ENCODE assay signal across 10 cellular contexts in genomic region chr15:90190606-90191343, GRCh38. TPM values are rescaled to one million over a fixed set of nuclear protein-coding genes. Genes with fewer than 3 reads are reported as not detected.
A peak's percentile ranks its signal among the peaks of the same experiment; 100 is the strongest.
DNase-seq lines count a peak whose midpoint lies in the region; ATAC-seq and TF ChIP-seq lines count a peak whose summit lies in the region.
"Had no signal": no experiment of that assay in that cellular context is flagged by ENCODE, and none has a peak within 500 bp of the region (broad histone marks: within the 10 kb centered on the region; RNA-seq: fewer than 3 reads in every experiment).

No MANE protein-coding gene starts in this region.

- no peaks in the 10 kb centered on the region for H3K9me3 Mint-ChIP-seq in activated CD4-positive, alpha-beta T cell treated with anti-CD3 and anti-CD28 coated beads, Interleukin-2, amount 10 ng/mL, durations not matched to agents 7 days and 5 days
- H3K9me3 Mint-ChIP-seq in activated T-helper 1 cell treated with anti-CD3 and anti-CD28 coated beads, Interleukin-12 subunit alpha, Interleukin-12 subunit beta, Interleukin-2, Interleukin-4 antibody, amounts not matched to agents 30 ng/mL and 10 ng/mL and 1 ng/mL, durations not matched to agents 14 hours and 24 hours and 36 hours, result no peaks in the 10 kb centered on the region
- H3K9me3 Mint-ChIP-seq: activated naive CD4-positive, alpha-beta T cell treated with anti-CD3 and anti-CD28 coated beads, Interleukin-2, amount 50 U/mL, for 24 hours; natural killer cell treated with Interleukin-12 subunit alpha and Interleukin-12 subunit beta and Interleukin-15 and Interleukin-18, amount 100 ng/mL, for 72 hours had no signal

- no peaks in the 10 kb centered on the region for H3K27me3 ChIP-seq in esophagus squamous epithelium
- H3K27me3 ChIP-seq in tibial nerve, result no peaks in the 10 kb centered on the region

- peak; percentile 56 for ATAC-seq in HG03565 (IDR thresholded peaks at IDR 0.05; ENCODE audit: unreplicated experiment)

- 18 to 52% methylated on average over 3 to 6 of the region's 10 CpGs for WGBS in esophagus squamous epithelium, 2 donors
- 83 to 94% methylated on average over 5 to 10 of the region's 10 CpGs for WGBS in tibial nerve, 2 donors

- peaks cover 49 to 100% (median 78%) of the 10 kb centered on the region in 3 donors for H3K4me1 ChIP-seq in esophagus squamous epithelium
- H3K4me1 ChIP-seq in tibial nerve, result peaks cover 0 to 87% (median 71%) of the 10 kb centered on the region in 4 donors

- H3K36me3 ChIP-seq in esophagus squamous epithelium, result peaks cover 0 to 14% (median 0%) of the 10 kb centered on the region in 3 donors
- H3K36me3 ChIP-seq in tibial nerve, result peaks cover 0 to 3% (median 0%) of the 10 kb centered on the region in 3 donors

- peak overlapping the region; percentile 32 for H3K27ac Mint-ChIP-seq in activated CD4-positive, alpha-beta T cell treated with anti-CD3 and anti-CD28 coated beads, Interleukin-2, amount 10 ng/mL, durations not matched to agents 7 days and 5 days
- no peak overlapping the region for H3K27ac Mint-ChIP-seq in activated T-helper 1 cell treated with anti-CD3 and anti-CD28 coated beads, Interleukin-12 subunit alpha, Interleukin-12 subunit beta, Interleukin-2, Interleukin-4 antibody, amounts not matched to agents 30 ng/mL and 10 ng/mL and 1 ng/mL, durations not matched to agents 14 hours and 24 hours and 36 hours
- H3K27ac Mint-ChIP-seq: activated naive CD4-positive, alpha-beta T cell treated with anti-CD3 and anti-CD28 coated beads, Interleukin-2, amount 50 U/mL, for 24 hours; natural killer cell treated with Interleukin-12 subunit alpha and Interleukin-12 subunit beta and Interleukin-15 and Interleukin-18, amount 100 ng/mL, for 72 hours had no signal

- H3K4me3 Mint-ChIP-seq in activated CD4-positive, alpha-beta T cell treated with anti-CD3 and anti-CD28 coated beads, Interleukin-2, amount 10 ng/mL, durations not matched to agents 7 days and 5 days, result no peak overlapping the region
- no peak overlapping the region for H3K4me3 Mint-ChIP-seq in activated T-helper 1 cell treated with anti-CD3 and anti-CD28 coated beads, Interleukin-12 subunit alpha, Interleukin-12 subunit beta, Interleukin-2, Interleukin-4 antibody, amounts not matched to agents 30 ng/mL and 10 ng/mL and 1 ng/mL, durations not matched to agents 14 hours and 24 hours and 36 hours
- H3K4me3 Mint-ChIP-seq: natural killer cell treated with Interleukin-12 subunit alpha and Interleukin-12 subunit beta and Interleukin-15 and Interleukin-18, amount 100 ng/mL, for 72 hours had no signal

- POLR2A ChIA-PET in activated CD4-positive, alpha-beta T cell treated with anti-CD3 and anti-CD28 coated beads, Interleukin-2, amount 10 ng/mL, durations not matched to agents 7 days and 5 days (lab: Charles Lee), result interaction anchor here (0.6 kb wide), 1 partner anchor 1660 kb away, joined by 3 read pairs; no protein-coding TSS in a partner anchor

- CTCF ChIA-PET in activated CD4-positive, alpha-beta T cell treated with anti-CD3 and anti-CD28 coated beads, Interleukin-2, amount 10 ng/mL, durations not matched to agents 7 days and 5 days (lab: Charles Lee), result interaction anchor here (0.6 to 3.6 kb wide), 4 partner anchors 10 to 70 kb away, joined by 3 to 11 read pairs (median 4); partner anchors contain the start of gene SEMA4B

- H3K36me3 Mint-ChIP-seq in activated CD4-positive, alpha-beta T cell treated with anti-CD3 and anti-CD28 coated beads, Interleukin-2, amount 10 ng/mL, durations not matched to agents 7 days and 5 days (ENCODE audit: low read depth), result peaks cover 7% of the 10 kb centered on the region
- peaks cover 3% of the 10 kb centered on the region for H3K36me3 Mint-ChIP-seq in activated T-helper 1 cell treated with anti-CD3 and anti-CD28 coated beads, Interleukin-12 subunit alpha, Interleukin-12 subunit beta, Interleukin-2, Interleukin-4 antibody, amounts not matched to agents 30 ng/mL and 10 ng/mL and 1 ng/mL, durations not matched to agents 14 hours and 24 hours and 36 hours (ENCODE audit: low read depth)
- H3K36me3 Mint-ChIP-seq: activated naive CD4-positive, alpha-beta T cell treated with anti-CD3 and anti-CD28 coated beads, Interleukin-2, amount 50 U/mL, for 24 hours; natural killer cell treated with Interleukin-12 subunit alpha and Interleukin-12 subunit beta and Interleukin-15 and Interleukin-18, amount 100 ng/mL, for 72 hours had no signal

- TF ChIP-seq CTCF in esophagus squamous epithelium (IDR thresholded peaks at IDR 0.05) (no peak), tibial nerve (IDR thresholded peaks at IDR 0.05) (no peak)

- intact Hi-C loops in esophagus squamous epithelium (cut with DNase I), result no loop called here
- intact Hi-C loops in activated T-helper 1 cell treated with anti-CD3 and anti-CD28 coated beads, Interleukin-12 subunit alpha, Interleukin-12 subunit beta, Interleukin-2, Interleukin-4 antibody, amounts not matched to agents 30 ng/mL and 10 ng/mL and 1 ng/mL, durations not matched to agents 14 hours and 24 hours and 36 hours (cut with micrococcal nuclease), result no loop called here

- no peaks in the 10 kb centered on the region for H3K9me3 ChIP-seq in esophagus squamous epithelium
- H3K9me3 ChIP-seq in tibial nerve, result no peaks in the 10 kb centered on the region

- H3K4me1 Mint-ChIP-seq in activated CD4-positive, alpha-beta T cell treated with anti-CD3 and anti-CD28 coated beads, Interleukin-2, amount 10 ng/mL, durations not matched to agents 7 days and 5 days, result peaks cover 50% of the 10 kb centered on the region
- H3K4me1 Mint-ChIP-seq in activated T-helper 1 cell treated with anti-CD3 and anti-CD28 coated beads, Interleukin-12 subunit alpha, Interleukin-12 subunit beta, Interleukin-2, Interleukin-4 antibody, amounts not matched to agents 30 ng/mL and 10 ng/mL and 1 ng/mL, durations not matched to agents 14 hours and 24 hours and 36 hours (ENCODE audit: low read depth), result peaks cover 45% of the 10 kb centered on the region

- H3K4me3 ChIP-seq in esophagus squamous epithelium, result peak overlapping the region in 3 of 4 donors; percentile 5 to 30 (median 13)
- H3K4me3 ChIP-seq in tibial nerve, result no peak overlapping the region

- TF ChIP-seq EP300 in tibial nerve (IDR thresholded peaks at IDR 0.05), result no peak

- H3K27ac ChIP-seq in esophagus squamous epithelium (peak overlapping the region; percentile 92 to 99 (median 97)), tibial nerve (peak overlapping the region; percentile 75 to 97 (median 86))

- TF ChIP-seq POLR2A in esophagus squamous epithelium (IDR thresholded peaks at IDR 0.05) (peak in 1 of 4 donors; percentile 30), tibial nerve (IDR thresholded peaks at IDR 0.05) (no peak)

- no peaks in the 10 kb centered on the region for H3K27me3 Mint-ChIP-seq in activated CD4-positive, alpha-beta T cell treated with anti-CD3 and anti-CD28 coated beads, Interleukin-2, amount 10 ng/mL, durations not matched to agents 7 days and 5 days
- H3K27me3 Mint-ChIP-seq in activated T-helper 1 cell treated with anti-CD3 and anti-CD28 coated beads, Interleukin-12 subunit alpha, Interleukin-12 subunit beta, Interleukin-2, Interleukin-4 antibody, amounts not matched to agents 30 ng/mL and 10 ng/mL and 1 ng/mL, durations not matched to agents 14 hours and 24 hours and 36 hours (ENCODE audit: insufficient read depth), result no peaks in the 10 kb centered on the region
- H3K27me3 Mint-ChIP-seq: activated naive CD4-positive, alpha-beta T cell treated with anti-CD3 and anti-CD28 coated beads, Interleukin-2, amount 50 U/mL, for 24 hours; natural killer cell treated with Interleukin-12 subunit alpha and Interleukin-12 subunit beta and Interleukin-15 and Interleukin-18, amount 100 ng/mL, for 72 hours had no signal

- DNase-seq in activated CD4-positive, alpha-beta T cell treated with anti-CD3 and anti-CD28 coated beads, Interleukin-2, amount 10 ng/mL, durations not matched to agents 7 days and 5 days, result no peak
- DNase-seq in activated CD4-positive, alpha-beta T cell treated with anti-CD3 and anti-CD28 coated beads, Interleukin-2, amount 50 U/mL, for 1 hour, result no peak
- DNase-seq in esophagus squamous epithelium (lab: John Stamatoyannopoulos, UW) (no peak), tibial nerve (ENCODE audit: low spot score in 2 of 2) (no peak), NCI-H1694 (lab: John Stamatoyannopoulos, UW) (no peak)
- DNase-seq in activated T-helper 1 cell treated with anti-CD3 and anti-CD28 coated beads, Interleukin-12 subunit alpha, Interleukin-12 subunit beta, Interleukin-2, Interleukin-4 antibody, amounts not matched to agents 30 ng/mL and 10 ng/mL and 1 ng/mL, durations not matched to agents 14 hours and 24 hours and 36 hours (ENCODE audit: low spot score), result no peak
- no peak for DNase-seq in stimulated activated CD4-positive, alpha-beta T cell treated with anti-CD3 and anti-CD28 coated beads, Interleukin-4, amount 100 ng/mL, for 1 hour

RNA-seq across cellular contexts. Expression of gene SEMA4B, which starts 10.4 kb away (rescaled TPM):
- 10 to 100 TPM; 23.4 to 26.7 TPM for total RNA-seq in activated CD4-positive, alpha-beta T cell treated with anti-CD3 and anti-CD28 coated beads, Interleukin-2, amount 10 ng/mL, durations not matched to agents 7 days and 5 days
- total RNA-seq in esophagus squamous epithelium (100 to 1,000 TPM in 3 of 4 donors, 10 to 100 TPM in 1; 87.9 to 209 (median 136) TPM), tibial nerve (100 to 1,000 TPM in 1 of 4 donors, 10 to 100 TPM in 3; 43.1 to 104 (median 59.0) TPM)
- 17.5 and 18.8 TPM in 2 replicates for total RNA-seq in activated T-helper 1 cell treated with anti-CD3 and anti-CD28 coated beads, Interleukin-12 subunit alpha, Interleukin-12 subunit beta, Interleukin-2, Interleukin-4 antibody, amounts not matched to agents 30 ng/mL and 10 ng/mL and 1 ng/mL, durations not matched to agents 14 hours and 24 hours and 36 hours

RNA-seq across cellular contexts. Expression of gene CIB1, which starts 43.0 kb away (rescaled TPM):
- 10 to 100 TPM; 75.4 to 83.5 TPM for total RNA-seq in activated CD4-positive, alpha-beta T cell treated with anti-CD3 and anti-CD28 coated beads, Interleukin-2, amount 10 ng/mL, durations not matched to agents 7 days and 5 days
- total RNA-seq in esophagus squamous epithelium (10 to 100 TPM; 44.2 to 58.9 (median 45.9) TPM), tibial nerve (10 to 100 TPM; 27.5 to 48.1 (median 37.8) TPM)
- 144 and 145 TPM in 2 replicates for total RNA-seq in activated T-helper 1 cell treated with anti-CD3 and anti-CD28 coated beads, Interleukin-12 subunit alpha, Interleukin-12 subunit beta, Interleukin-2, Interleukin-4 antibody, amounts not matched to agents 30 ng/mL and 10 ng/mL and 1 ng/mL, durations not matched to agents 14 hours and 24 hours and 36 hours

RNA-seq across cellular contexts. Expression of gene GDPGP1, which starts 43.2 kb away (rescaled TPM):
- 1 to 10 TPM; 9.8 to 10.0 TPM for total RNA-seq in activated CD4-positive, alpha-beta T cell treated with anti-CD3 and anti-CD28 coated beads, Interleukin-2, amount 10 ng/mL, durations not matched to agents 7 days and 5 days
- total RNA-seq in esophagus squamous epithelium, result 1 to 10 TPM; 4.7 to 8.4 (median 5.5) TPM
- total RNA-seq in tibial nerve, result 1 to 10 TPM; 1.4 to 6.9 (median 4.9) TPM
- 12.7 and 15.5 TPM in 2 replicates for total RNA-seq in activated T-helper 1 cell treated with anti-CD3 and anti-CD28 coated beads, Interleukin-12 subunit alpha, Interleukin-12 subunit beta, Interleukin-2, Interleukin-4 antibody, amounts not matched to agents 30 ng/mL and 10 ng/mL and 1 ng/mL, durations not matched to agents 14 hours and 24 hours and 36 hours

RNA-seq across cellular contexts. Expression of gene TTLL13, which starts 58.6 kb away (rescaled TPM):
- total RNA-seq in activated CD4-positive, alpha-beta T cell treated with anti-CD3 and anti-CD28 coated beads, Interleukin-2, amount 10 ng/mL, durations not matched to agents 7 days and 5 days, result under 1 TPM; 0.45 to 0.87 TPM
- total RNA-seq in esophagus squamous epithelium (not detected), tibial nerve (under 1 TPM in 1 of 4 donors, not detected in 3; 0.60 TPM)
- total RNA-seq in activated T-helper 1 cell treated with anti-CD3 and anti-CD28 coated beads, Interleukin-12 subunit alpha, Interleukin-12 subunit beta, Interleukin-2, Interleukin-4 antibody, amounts not matched to agents 30 ng/mL and 10 ng/mL and 1 ng/mL, durations not matched to agents 14 hours and 24 hours and 36 hours, result 0.29 and 0.65 TPM in 2 replicates

Comparison
In these comparisons a context has a peak if more than half of its experiments do, and no peak if none do; other contexts are left out.
1. H3K4me3 ChIP-seq: peak in esophagus squamous epithelium (3 of 4); none in tibial nerve (0 of 4).